In the genomic region with DNA sequence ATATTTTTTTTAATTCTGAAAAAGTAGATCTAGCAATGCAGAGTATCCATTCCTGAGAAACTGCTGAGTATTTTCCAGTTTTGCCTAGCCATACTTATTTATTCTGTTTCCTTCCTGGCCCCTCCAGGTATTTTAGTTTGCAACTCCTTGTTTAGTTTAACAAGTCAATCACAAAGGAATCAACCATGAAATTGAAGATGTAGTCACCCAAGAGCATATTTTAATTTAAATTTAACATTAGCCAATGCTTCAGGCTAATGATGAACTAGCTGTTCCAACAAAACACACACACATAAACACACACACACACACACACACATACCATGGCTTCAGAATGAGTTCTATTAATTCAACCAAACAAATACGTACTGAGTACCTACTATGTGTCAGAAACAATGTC, we compare ENCODE assay signal across 22 cellular contexts.
DNase-seq lines count a peak whose midpoint lies in the region; ATAC-seq and TF ChIP-seq lines count a peak whose summit lies in the region.
"Had no signal": no experiment of that assay in that cellular context is flagged by ENCODE, and none has a peak within 500 bp of the region (broad histone marks: within the 10 kb centered on the region; RNA-seq: fewer than 3 reads in every experiment).

No MANE protein-coding gene starts in this region.

- 10 to 20% methylated on average over 1 of the region's 1 CpG for WGBS in body of pancreas, 2 donors

- TF ChIP-seq POLR2A in body of pancreas (IDR thresholded peaks at IDR 0.05): no peak

- peak; percentile 16 for DNase-seq in Caki2 (ENCODE audit: low read depth)
- DNase-seq in left kidney (ENCODE audit: low read depth, low spot score): peak; percentile 67
- peak; percentile 66 for DNase-seq in renal cortical epithelial cell (ENCODE audit: low read depth)
- no peak for DNase-seq in HuH-7 (ENCODE audit: low spot score)
- DNase-seq in NCI-H187 treated with DMSO at 0.1 percent for 48 hours (lab: John Stamatoyannopoulos, UW): no peak
- DNase-seq in body of pancreas: no peak
- DNase-seq: AML-193; Caco-2; CD4-positive, alpha-beta T cell; CD8-positive, alpha-beta T cell; DMS 273 treated with DMSO at 0.1 percent for 48 hours; DMS153; DMS53; DMS79; DND-41; EL; GDM1 had no signal

- no peak overlapping the region for H3K4me3 ChIP-seq in body of pancreas
- H3K4me3 ChIP-seq: A549; BLaER1 treated with 17β-estradiol and CSF1 and Interleukin-3, amounts not matched to agents 10 nM and 100 nM; GM12878 had no signal

- no peaks in the 10 kb centered on the region for H3K9me3 ChIP-seq in body of pancreas
- H3K9me3 ChIP-seq: A549; BLaER1 treated with 17β-estradiol and CSF1 and Interleukin-3, amounts not matched to agents 10 nM and 100 nM; Caco-2 had no signal

- H3K36me3 ChIP-seq in body of pancreas (replicated peaks in 1 of 2; ENCODE audit: insufficient read depth in 1 of 2, low read depth in 2 of 2): no peaks in the 10 kb centered on the region
- H3K36me3 ChIP-seq: BLaER1 treated with 17β-estradiol and CSF1 and Interleukin-3, amounts not matched to agents 10 nM and 100 nM had no signal

- no peaks in the 10 kb centered on the region for H3K27me3 ChIP-seq in body of pancreas
- H3K27me3 ChIP-seq: BLaER1 treated with 17β-estradiol and CSF1 and Interleukin-3, amounts not matched to agents 10 nM and 100 nM had no signal

- no peak for TF ChIP-seq CTCF in body of pancreas (IDR thresholded peaks at IDR 0.05)

- in situ Hi-C loops in Caki2 (cut with HindIII; ENCODE audit: low pct_unique_long_range_greater_than_20kb, low sequenced_read_pairs): no loop called here

- no peak overlapping the region for H3K27ac ChIP-seq in body of pancreas
- H3K27ac ChIP-seq: 22Rv1; A549; BLaER1 treated with 17β-estradiol and CSF1 and Interleukin-3, amounts not matched to agents 10 nM and 100 nM; C4-2B had no signal

- H3K4me1 ChIP-seq in body of pancreas: no peaks in the 10 kb centered on the region
- H3K4me1 ChIP-seq: A549; BLaER1 treated with 17β-estradiol and CSF1 and Interleukin-3, amounts not matched to agents 10 nM and 100 nM; Caco-2 had no signal

- intact Hi-C loops in body of pancreas (cut with DNase I): no loop called here

- no peak for ATAC-seq in body of pancreas
- ATAC-seq: A549; CD8-positive, alpha-beta T cell; GM12878 had no signal

Comparison
In these comparisons a context has a peak if more than half of its experiments do, and no peak if none do; other contexts are left out.
1. DNase-seq: peak in Caki2 (single experiment), left kidney (single experiment) and renal cortical epithelial cell (single experiment); none in HuH-7 (single experiment), NCI-H187 treated with DMSO at 0.1 percent for 48 hours (single experiment) and body of pancreas (0 of 4).